In genomic region chr21:27534211-27534610, GRCh38 we compare ENCODE assay signal across 25 cellular contexts.
"Had no signal": no experiment of that assay in that cellular context is flagged by ENCODE, and none has a peak within 500 bp of the region (broad histone marks: within the 10 kb centered on the region; RNA-seq: fewer than 3 reads in every experiment).

No MANE protein-coding gene starts in this region.

- H3K27ac Mint-ChIP-seq: naive B cell; natural killer cell treated with Interleukin-12 subunit alpha and Interleukin-12 subunit beta and Interleukin-15 and Interleukin-18, amount 100 ng/mL, for 72 hours; neural progenitor cell; progenitor cell of endocrine pancreas; stimulated activated naive B cell treated with anti-CD40 and anti-IgM and Interleukin-4, amounts not matched to agents 10 μg/mL and 1 μg/mL and 100 μg/mL, for 72 hours; stimulated activated naive CD8-positive, alpha-beta T cell treated with anti-CD3 and anti-CD28 coated beads, Interleukin-15, Interleukin-2, amounts not matched to agents 100 ng/mL and 50 ng/mL, for 24 hours had no signal

- H3K9me3 ChIP-seq: colonic mucosa, esophagus muscularis mucosa, gastrocnemius medialis, lower lobe of right lung, mucosa of descending colon, right lobe of liver, thoracic aorta, tibial nerve, upper lobe of left lung had no signal

- ATAC-seq: gastrocnemius medialis; left ventricle myocardium superior; lower lobe of right lung; mucosa of descending colon; natural killer cell treated with Interleukin-12 subunit alpha and Interleukin-12 subunit beta and Interleukin-15 and Interleukin-18, amount 100 ng/mL, for 72 hours; right lobe of liver; stimulated activated naive B cell treated with anti-CD40 and anti-IgM and Interleukin-4, amounts not matched to agents 10 μg/mL and 1 μg/mL and 100 μg/mL, for 72 hours had no signal

- DNase-seq: colonic mucosa; dermis blood vessel endothelial cell; effector memory CD4-positive, alpha-beta T cell; gastrocnemius medialis; head of caudate nucleus; left ventricle myocardium superior; lower lobe of right lung; mucosa of descending colon; naive B cell; right lobe of liver; small intestine; stimulated activated CD4-positive, alpha-beta T cell treated with anti-CD3 and anti-CD28 coated beads, Interleukin-15, amount 100 ng/mL, for 24 hours; stimulated activated CD4-positive, alpha-beta T cell treated with anti-CD3 and anti-CD28 coated beads, Interleukin-2, amount 100 ng/mL, for 48 hours; stimulated activated naive B cell treated with anti-CD40 and anti-IgM and Interleukin-4, amounts not matched to agents 10 μg/mL and 1 μg/mL and 100 μg/mL, for 72 hours; upper lobe of left lung had no signal

- H3K27me3 ChIP-seq: colonic mucosa, esophagus muscularis mucosa, gastrocnemius medialis, neural progenitor cell, right lobe of liver, tibial nerve, upper lobe of left lung had no signal

- H3K4me1 Mint-ChIP-seq: naive B cell; neural progenitor cell; stimulated activated naive B cell treated with anti-CD40 and anti-IgM and Interleukin-4, amounts not matched to agents 10 μg/mL and 1 μg/mL and 100 μg/mL, for 72 hours had no signal

- H3K4me3 ChIP-seq: colonic mucosa, esophagus muscularis mucosa, gastrocnemius medialis, lower lobe of right lung, mucosa of descending colon, neural progenitor cell, right lobe of liver, thoracic aorta, tibial nerve, upper lobe of left lung had no signal

- H3K9ac ChIP-seq: neural progenitor cell, parathyroid adenoma had no signal

- H2AFZ ChIP-seq: neural progenitor cell, parathyroid adenoma had no signal

- H3K9me3 Mint-ChIP-seq: neural progenitor cell; stimulated activated naive CD8-positive, alpha-beta T cell treated with anti-CD3 and anti-CD28 coated beads, Interleukin-15, Interleukin-2, amounts not matched to agents 100 ng/mL and 50 ng/mL, for 24 hours had no signal

- H3K4me3 Mint-ChIP-seq: naive B cell; natural killer cell treated with Interleukin-12 subunit alpha and Interleukin-12 subunit beta and Interleukin-15 and Interleukin-18, amount 100 ng/mL, for 72 hours; neural progenitor cell; stimulated activated naive B cell treated with anti-CD40 and anti-IgM and Interleukin-4, amounts not matched to agents 10 μg/mL and 1 μg/mL and 100 μg/mL, for 72 hours; stimulated activated naive CD8-positive, alpha-beta T cell treated with anti-CD3 and anti-CD28 coated beads, Interleukin-15, Interleukin-2, amounts not matched to agents 100 ng/mL and 50 ng/mL, for 24 hours had no signal

- H3K27ac ChIP-seq: colonic mucosa, esophagus muscularis mucosa, gastrocnemius medialis, lower lobe of right lung, neural progenitor cell, parathyroid adenoma, right lobe of liver, thoracic aorta, tibial nerve, upper lobe of left lung had no signal

- H3K27me3 Mint-ChIP-seq: naive B cell; natural killer cell treated with Interleukin-12 subunit alpha and Interleukin-12 subunit beta and Interleukin-15 and Interleukin-18, amount 100 ng/mL, for 72 hours; progenitor cell of endocrine pancreas; stimulated activated naive B cell treated with anti-CD40 and anti-IgM and Interleukin-4, amounts not matched to agents 10 μg/mL and 1 μg/mL and 100 μg/mL, for 72 hours; stimulated activated naive CD8-positive, alpha-beta T cell treated with anti-CD3 and anti-CD28 coated beads, Interleukin-15, Interleukin-2, amounts not matched to agents 100 ng/mL and 50 ng/mL, for 24 hours had no signal

- H3K36me3 Mint-ChIP-seq: naive B cell; neural progenitor cell; stimulated activated naive B cell treated with anti-CD40 and anti-IgM and Interleukin-4, amounts not matched to agents 10 μg/mL and 1 μg/mL and 100 μg/mL, for 72 hours had no signal

- H3K36me3 ChIP-seq: colonic mucosa, esophagus muscularis mucosa, gastrocnemius medialis, lower lobe of right lung, neural progenitor cell, right lobe of liver, thoracic aorta, tibial nerve, upper lobe of left lung had no signal

- FAIRE-seq: endothelial cell of umbilical vein, keratinocyte, small intestine had no signal

- H3K4me1 ChIP-seq: colonic mucosa, esophagus muscularis mucosa, gastrocnemius medialis, lower lobe of right lung, neural progenitor cell, parathyroid adenoma, right lobe of liver, tibial nerve, upper lobe of left lung had no signal

- H3K4me2 ChIP-seq: neural progenitor cell had no signal

- H3K79me2 ChIP-seq: parathyroid adenoma had no signal
